Comparison of ENCODE assay signal across 1 cellular context in the genomic region with DNA sequence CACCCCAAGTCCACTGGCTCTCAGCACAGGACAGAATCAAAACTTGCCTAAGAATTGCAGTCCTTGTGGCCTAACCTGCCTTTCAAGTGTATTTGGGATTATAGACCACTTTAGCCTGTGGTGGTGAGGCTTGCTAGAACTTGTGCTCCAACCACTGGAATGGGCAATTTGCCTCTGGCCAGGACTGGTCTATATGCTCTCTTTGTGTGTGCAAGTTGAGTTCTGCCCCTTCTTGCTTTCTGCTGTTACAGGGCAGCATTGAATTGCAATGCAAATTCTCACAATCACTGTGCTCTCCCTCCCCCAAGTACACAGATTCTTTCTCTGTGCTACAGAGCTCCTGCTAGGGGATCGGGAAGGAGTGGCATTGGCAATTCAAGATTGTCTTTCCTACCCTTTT.
TF ChIP-seq lines count a peak whose summit lies in the region.

No MANE protein-coding gene starts in this region.

TF ChIP-seq in WTC11, 78 proteins besides CTCF, POLR2A, EP300 and RAD21 (continued from another document):
- TF ChIP-seq, protein P1, sequence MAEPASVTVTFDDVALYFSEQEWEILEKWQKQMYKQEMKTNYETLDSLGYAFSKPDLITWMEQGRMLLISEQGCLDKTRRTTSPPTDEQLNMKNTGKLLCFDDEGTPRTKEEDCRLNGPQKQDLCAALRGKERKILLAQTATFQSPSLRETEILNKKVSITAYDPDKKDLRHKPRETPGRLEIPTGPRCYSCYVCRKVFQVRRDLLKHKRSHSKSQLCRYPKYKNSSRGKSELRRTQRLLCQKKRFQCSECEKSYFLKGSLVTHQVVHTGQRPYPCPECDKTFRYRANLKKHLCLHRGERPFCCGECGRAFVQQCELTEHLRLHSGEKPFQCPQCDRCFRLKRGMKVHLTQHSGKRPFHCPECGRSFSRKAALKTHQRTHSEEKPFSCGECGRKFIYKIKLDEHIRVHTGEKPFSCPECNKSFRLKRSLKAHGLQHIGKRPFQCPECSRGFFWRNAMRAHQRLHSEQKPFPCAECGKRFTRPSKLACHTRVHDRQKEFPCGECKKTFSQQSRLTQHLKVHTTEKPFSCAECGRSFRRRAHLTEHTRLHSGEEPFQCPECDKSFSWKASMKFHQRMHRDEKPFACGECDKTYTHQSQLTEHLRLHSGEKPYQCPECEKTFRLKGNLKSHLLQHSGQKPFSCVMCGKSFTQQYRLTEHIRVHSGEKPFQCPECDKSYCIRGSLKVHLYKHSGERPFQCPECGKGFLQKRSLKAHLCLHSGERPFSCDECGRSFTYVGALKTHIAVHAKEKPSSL (CRISPR knock-in tag; conservative IDR thresholded peaks at IDR 0.05): no peak
- no peak for TF ChIP-seq JAZF1 (CRISPR knock-in tag; IDR thresholded peaks at IDR 0.05)
- no peak for TF ChIP-seq MXD4 (CRISPR knock-in tag; IDR thresholded peaks at IDR 0.05; ENCODE audit: borderline replicate concordance)
- no peak for TF ChIP-seq NR2C2 (CRISPR knock-in tag; IDR thresholded peaks at IDR 0.05)
- TF ChIP-seq SMAD3 (CRISPR knock-in tag; IDR thresholded peaks at IDR 0.05; ENCODE audit: borderline replicate concordance): no peak
- TF ChIP-seq ZNF671 (CRISPR knock-in tag; IDR thresholded peaks at IDR 0.05): no peak
- TF ChIP-seq, protein P2, sequence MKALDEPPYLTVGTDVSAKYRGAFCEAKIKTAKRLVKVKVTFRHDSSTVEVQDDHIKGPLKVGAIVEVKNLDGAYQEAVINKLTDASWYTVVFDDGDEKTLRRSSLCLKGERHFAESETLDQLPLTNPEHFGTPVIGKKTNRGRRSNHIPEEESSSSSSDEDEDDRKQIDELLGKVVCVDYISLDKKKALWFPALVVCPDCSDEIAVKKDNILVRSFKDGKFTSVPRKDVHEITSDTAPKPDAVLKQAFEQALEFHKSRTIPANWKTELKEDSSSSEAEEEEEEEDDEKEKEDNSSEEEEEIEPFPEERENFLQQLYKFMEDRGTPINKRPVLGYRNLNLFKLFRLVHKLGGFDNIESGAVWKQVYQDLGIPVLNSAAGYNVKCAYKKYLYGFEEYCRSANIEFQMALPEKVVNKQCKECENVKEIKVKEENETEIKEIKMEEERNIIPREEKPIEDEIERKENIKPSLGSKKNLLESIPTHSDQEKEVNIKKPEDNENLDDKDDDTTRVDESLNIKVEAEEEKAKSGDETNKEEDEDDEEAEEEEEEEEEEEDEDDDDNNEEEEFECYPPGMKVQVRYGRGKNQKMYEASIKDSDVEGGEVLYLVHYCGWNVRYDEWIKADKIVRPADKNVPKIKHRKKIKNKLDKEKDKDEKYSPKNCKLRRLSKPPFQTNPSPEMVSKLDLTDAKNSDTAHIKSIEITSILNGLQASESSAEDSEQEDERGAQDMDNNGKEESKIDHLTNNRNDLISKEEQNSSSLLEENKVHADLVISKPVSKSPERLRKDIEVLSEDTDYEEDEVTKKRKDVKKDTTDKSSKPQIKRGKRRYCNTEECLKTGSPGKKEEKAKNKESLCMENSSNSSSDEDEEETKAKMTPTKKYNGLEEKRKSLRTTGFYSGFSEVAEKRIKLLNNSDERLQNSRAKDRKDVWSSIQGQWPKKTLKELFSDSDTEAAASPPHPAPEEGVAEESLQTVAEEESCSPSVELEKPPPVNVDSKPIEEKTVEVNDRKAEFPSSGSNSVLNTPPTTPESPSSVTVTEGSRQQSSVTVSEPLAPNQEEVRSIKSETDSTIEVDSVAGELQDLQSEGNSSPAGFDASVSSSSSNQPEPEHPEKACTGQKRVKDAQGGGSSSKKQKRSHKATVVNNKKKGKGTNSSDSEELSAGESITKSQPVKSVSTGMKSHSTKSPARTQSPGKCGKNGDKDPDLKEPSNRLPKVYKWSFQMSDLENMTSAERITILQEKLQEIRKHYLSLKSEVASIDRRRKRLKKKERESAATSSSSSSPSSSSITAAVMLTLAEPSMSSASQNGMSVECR (CRISPR knock-in tag; IDR thresholded peaks at IDR 0.05; ENCODE audit: borderline replicate concordance): no peak
- no peak for TF ChIP-seq SP1 (CRISPR knock-in tag; conservative IDR thresholded peaks at IDR 0.05)
- no peak for TF ChIP-seq ZNF138 (CRISPR knock-in tag; conservative IDR thresholded peaks at IDR 0.05)
- no peak for TF ChIP-seq GTF2I (CRISPR knock-in tag; conservative IDR thresholded peaks at IDR 0.05)
